12 cellular contexts compared by ENCODE assay signal in the genomic region with DNA sequence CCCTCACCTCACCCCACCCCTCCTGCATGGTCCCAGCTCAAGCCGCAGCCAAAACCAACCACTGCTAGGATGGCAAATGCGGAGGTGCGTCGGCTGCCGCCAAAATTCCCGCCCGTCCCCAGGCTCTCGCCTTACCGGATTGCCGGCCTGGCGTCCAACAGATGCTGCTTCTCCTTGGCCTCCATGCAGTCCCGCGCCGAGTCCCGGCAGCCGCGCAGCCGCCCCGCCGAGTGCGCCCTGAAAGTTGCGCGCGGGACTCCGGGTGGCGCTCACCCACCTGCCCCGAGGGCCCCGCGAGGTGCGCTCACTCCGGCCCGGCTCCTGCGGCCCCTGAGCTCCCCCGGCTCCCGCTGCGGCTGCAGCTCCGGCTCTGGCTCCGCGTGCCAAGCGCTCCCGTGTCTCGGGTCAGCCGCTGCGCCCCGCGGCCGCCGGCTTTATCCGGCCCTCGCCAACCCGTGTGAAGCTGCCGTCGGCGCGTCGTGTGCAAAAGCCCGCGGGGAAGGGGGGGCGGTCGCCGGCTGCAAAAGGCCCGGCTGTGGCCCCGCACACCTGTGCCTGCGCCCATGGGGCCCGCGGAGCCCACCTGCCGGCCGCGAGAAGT. TPM values are rescaled to one million over a fixed set of nuclear protein-coding genes. Genes with fewer than 3 reads are reported as not detected.
DNase-seq lines count a peak whose midpoint lies in the region; ATAC-seq, FAIRE-seq and TF ChIP-seq lines count a peak whose summit lies in the region.
"Had no signal": no experiment of that assay in that cellular context is flagged by ENCODE, and none has a peak within 500 bp of the region (broad histone marks: within the 10 kb centered on the region; RNA-seq: fewer than 3 reads in every experiment).

A gene with protein sequence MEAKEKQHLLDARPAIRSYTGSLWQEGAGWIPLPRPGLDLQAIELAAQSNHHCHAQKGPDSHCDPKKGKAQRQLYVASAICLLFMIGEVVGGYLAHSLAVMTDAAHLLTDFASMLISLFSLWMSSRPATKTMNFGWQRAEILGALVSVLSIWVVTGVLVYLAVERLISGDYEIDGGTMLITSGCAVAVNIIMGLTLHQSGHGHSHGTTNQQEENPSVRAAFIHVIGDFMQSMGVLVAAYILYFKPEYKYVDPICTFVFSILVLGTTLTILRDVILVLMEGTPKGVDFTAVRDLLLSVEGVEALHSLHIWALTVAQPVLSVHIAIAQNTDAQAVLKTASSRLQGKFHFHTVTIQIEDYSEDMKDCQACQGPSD (minus strand): TSS at position 407 of the 601 bp plus-strand sequence. CDS start 222 bp downstream, at position 185.

- no peaks in the 10 kb centered on the region for H3K36me3 ChIP-seq in Caco-2 (ENCODE audit: control insufficient read depth, insufficient read depth, low read length)
- H3K36me3 ChIP-seq in IMR-90 (ENCODE audit: control insufficient read depth, insufficient read depth, low read length) = no peaks in the 10 kb centered on the region
- H3K36me3 ChIP-seq in small intestine (ENCODE audit: control insufficient read depth in 2 of 2, insufficient read depth in 2 of 2, low read length in 2 of 2) = no peaks in the 10 kb centered on the region

- H4K20me1 ChIP-seq in IMR-90 (ENCODE audit: insufficient read depth, low read length) = no peaks in the 10 kb centered on the region

- H3K9me1 ChIP-seq in IMR-90 (ENCODE audit: insufficient read depth, low read length) = no peaks in the 10 kb centered on the region

- H3K14ac ChIP-seq in IMR-90 (replicated peaks; ENCODE audit: low read depth, low read length) = no peak within 1 kb of the TSS

- H3K4me2 ChIP-seq in IMR-90 (ENCODE audit: low read depth, low read length) = no peak within 1 kb of the TSS

- H3K27me3 ChIP-seq in Caco-2 (replicated peaks; ENCODE audit: control insufficient read depth, insufficient read depth, low read length) (no peaks in the 10 kb centered on the region), IMR-90 (ENCODE audit: control insufficient read depth, insufficient read depth, low read length) (peaks cover 85% of the 10 kb centered on the region), small intestine (ENCODE audit: control insufficient read depth in 2 of 2, insufficient read depth in 2 of 2, low read length in 2 of 2) (peaks cover 14 to 15% of the 10 kb centered on the region in 2 donors)

- peak within 1 kb of the TSS; percentile 41 for H3K4me3 ChIP-seq in Caco-2 (ENCODE audit: low read depth, low read length)
- no peak within 1 kb of the TSS for H3K4me3 ChIP-seq in IMR-90 (ENCODE audit: insufficient read depth, low read depth, low read length)
- peak within 1 kb of the TSS in 1 of 2 donors; percentile 35 for H3K4me3 ChIP-seq in small intestine (ENCODE audit: low read depth in 1 of 2, low read length in 2 of 2)

- in situ Hi-C loops in IMR-90 (cut with MboI; ENCODE audit: low sequenced_read_pairs) = no loop called here

- H3K4ac ChIP-seq in IMR-90 (ENCODE audit: low read depth, low read length) = no peak within 1 kb of the TSS

- peak; percentile 24; the same call in 1 of the 2 replicates for ATAC-seq in IMR-90 (ENCODE audit: low read depth)
- ATAC-seq: naive thymus-derived CD4-positive, alpha-beta T cell had no signal

- H3K27me3 Mint-ChIP-seq in Caco-2 (ENCODE audit: insufficient read depth, unreplicated experiment) (no peaks in the 10 kb centered on the region), endothelial cell (ENCODE audit: unreplicated experiment) (peaks cover 25% of the 10 kb centered on the region)

- FAIRE-seq in small intestine (lab: Jason Lieb, UNC) = no peak
- FAIRE-seq in RCC 7860 (lab: Jason Lieb, UNC) = no peak
- FAIRE-seq in H54 (lab: Jason Lieb, UNC) = no peak
- FAIRE-seq: GM19239 had no signal

- peak within 1 kb of the TSS; percentile 13 for H3K27ac Mint-ChIP-seq in Caco-2 (ENCODE audit: unreplicated experiment)
- no peak within 1 kb of the TSS for H3K27ac Mint-ChIP-seq in endothelial cell (ENCODE audit: unreplicated experiment)
- H3K27ac Mint-ChIP-seq: naive thymus-derived CD4-positive, alpha-beta T cell had no signal

- H3K9me3 ChIP-seq in Caco-2 (no peaks in the 10 kb centered on the region), IMR-90 (ENCODE audit: control insufficient read depth, insufficient read depth, low read length) (no peaks in the 10 kb centered on the region; the same call in 1 of the 2 replicates), small intestine (ENCODE audit: control insufficient read depth, low read depth) (no peaks in the 10 kb centered on the region)

- H2AK5ac ChIP-seq in IMR-90 (ENCODE audit: low read depth, low read length) = no peak within 1 kb of the TSS

- intact Hi-C loops in Caco-2 (cut with micrococcal nuclease; ENCODE audit: unreplicated experiment) = loop anchor here (1.0 kb wide), 1 partner anchor 32 kb away; no protein-coding TSS in a partner anchor
- intact Hi-C loops in IMR-90 (cut with micrococcal nuclease) = no loop called here

- DNase-seq in Caco-2 (peak; percentile 41 to 44), IMR-90 (no peak), endothelial cell (ENCODE audit: low spot score) (peak; percentile 28), mucosa of gallbladder (ENCODE audit: low spot score) (no peak), small intestine (no peak), RCC 7860 (ENCODE audit: low spot score) (no peak), HT-29 (ENCODE audit: low spot score) (no peak), H54 (ENCODE audit: insufficient read length, low spot score) (no peak)
- DNase-seq: naive thymus-derived CD4-positive, alpha-beta T cell; NCI-H1092 had no signal

- no peak for TF ChIP-seq RAD21 in IMR-90 (IDR thresholded peaks at IDR 0.05; ENCODE audit: low read length)

- CTCF ChIA-PET in Caco-2 (lab: Charles Lee) (interaction anchor here (1.0 to 1.8 kb wide), 5 partner anchors 9 to 189 kb away, joined by 3 to 15 read pairs (median 4); no protein-coding TSS in a partner anchor), IMR-90 (lab: Yijun Ruan, JAX) (interaction anchor here (1.0 kb wide), 1 partner anchor 10 kb away, joined by 4 read pairs; no protein-coding TSS in a partner anchor)

- TF ChIP-seq CTCF in Caco-2 (IDR thresholded peaks at IDR 0.05; ENCODE audit: insufficient read depth in 1 of 2, low read depth in 1 of 2, low read length in 1 of 2, severe bottlenecking in 1 of 2, unreplicated experiment in 1 of 2) (no peak), IMR-90 (conservative IDR thresholded peaks at IDR 0.05; ENCODE audit: low read depth, low read length) (no peak), endothelial cell (IDR thresholded peaks at IDR 0.05; ENCODE audit: unreplicated experiment) (no peak)

- H2BK20ac ChIP-seq in IMR-90 (ENCODE audit: low read depth, low read length) = no peak within 1 kb of the TSS

- H3K4me1 ChIP-seq in Caco-2 (peaks cover 29% of the 10 kb centered on the region), IMR-90 (ENCODE audit: control insufficient read depth, insufficient read depth, low read length) (no peaks in the 10 kb centered on the region), small intestine (ENCODE audit: control insufficient read depth in 2 of 2, insufficient read depth in 1 of 2, low read depth in 1 of 2, low read length in 1 of 2) (peaks cover 0 to 2% of the 10 kb centered on the region in 2 donors)

- H4K8ac ChIP-seq in IMR-90 (ENCODE audit: low read depth in 2 of 2, low read length in 2 of 2) = no peak within 1 kb of the TSS

- H3K27ac ChIP-seq in IMR-90 (ENCODE audit: insufficient read depth, low read length) (no peak within 1 kb of the TSS), small intestine (ENCODE audit: low read depth in 1 of 2, low read length in 1 of 2) (no peak within 1 kb of the TSS)

- peak within 1 kb of the TSS; percentile 71 for H3K4me3 Mint-ChIP-seq in Caco-2 (ENCODE audit: unreplicated experiment)
- H3K4me3 Mint-ChIP-seq in endothelial cell (ENCODE audit: unreplicated experiment) = peak within 1 kb of the TSS; percentile 8

- H2BK120ac ChIP-seq in IMR-90 (ENCODE audit: low read depth, low read length) = no peak within 1 kb of the TSS

- H3K4me1 Mint-ChIP-seq in Caco-2 (ENCODE audit: low read depth, unreplicated experiment) = peaks cover 11% of the 10 kb centered on the region
- peaks cover 8% of the 10 kb centered on the region for H3K4me1 Mint-ChIP-seq in endothelial cell (ENCODE audit: unreplicated experiment)

- 0% methylated on average over 39 of the region's 69 CpGs; no CpG with 5 or more reads in 1 of the 2 experiments for WGBS in IMR-90 (ENCODE audit: extremely low coverage in 2 of 2, insufficient read length in 1 of 2), 2 experiments
- WGBS in small intestine, 3 donors = 1 to 2% (median 2%) methylated on average over 43 to 69 of the region's 69 CpGs

- no peak within 1 kb of the TSS for H4K91ac ChIP-seq in IMR-90 (ENCODE audit: insufficient read depth, low read depth, low read length)

- no peak within 1 kb of the TSS for H2AK9ac ChIP-seq in IMR-90 (replicated peaks; ENCODE audit: low read depth, low read length, poor library complexity)

- no peak within 1 kb of the TSS for H3K9ac ChIP-seq in IMR-90 (ENCODE audit: low read depth, low read length)

- no peak within 1 kb of the TSS for H2BK5ac ChIP-seq in IMR-90 (ENCODE audit: low read depth, low read length, poor library complexity, severe bottlenecking)

- no peak within 1 kb of the TSS for H2AFZ ChIP-seq in IMR-90 (replicated peaks; ENCODE audit: low read length, poor library complexity)

- no TSS peak for BruUV-seq in Caco-2 (replicated peaks; lab: Mats Ljungman, UMichigan)
- no TSS peak for BruUV-seq in IMR-90 (replicated peaks; lab: Mats Ljungman, UMichigan)

- no peak within 1 kb of the TSS for H3K23ac ChIP-seq in IMR-90 (ENCODE audit: low read depth, low read length)

- H3K56ac ChIP-seq in IMR-90 (ENCODE audit: extremely low read depth, insufficient read depth, low read length) = no peak within 1 kb of the TSS

- H3K18ac ChIP-seq in IMR-90 (ENCODE audit: low read depth, low read length) = no peak within 1 kb of the TSS

- H4K5ac ChIP-seq in IMR-90 (ENCODE audit: low read depth, low read length) = no peak within 1 kb of the TSS

- dilution Hi-C loops in IMR-90 (cut with HindIII; ENCODE audit: low sequenced_read_pairs, unreplicated experiment) = no loop called here

- POLR2A ChIA-PET in Caco-2 (lab: Charles Lee) = interaction anchor here (0.6 kb wide), 2 partner anchors 54 to 168 kb away, joined by 3 to 4 read pairs; no protein-coding TSS in a partner anchor
- POLR2A ChIA-PET in IMR-90 (lab: Charles Lee; ENCODE audit: unreplicated experiment) = no interaction called here

- no peak within 1 kb of the TSS for H2BK15ac ChIP-seq in IMR-90 (ENCODE audit: low read depth, low read length)

- H3K79me1 ChIP-seq in IMR-90 (ENCODE audit: low read depth in 1 of 2, low read length in 2 of 2) = no peaks in the 10 kb centered on the region

- no peaks in the 10 kb centered on the region for H3K36me3 Mint-ChIP-seq in Caco-2 (ENCODE audit: insufficient read depth, unreplicated experiment)
- H3K36me3 Mint-ChIP-seq in endothelial cell (ENCODE audit: low read depth, unreplicated experiment) = no peaks in the 10 kb centered on the region

- TF ChIP-seq POLR2A in IMR-90 (IDR thresholded peaks at IDR 0.05; ENCODE audit: low read depth, low read length) (no peak), H54 (IDR thresholded peaks at IDR 0.05; ENCODE audit: low read depth, low read length) (no peak)

- H3K9me3 Mint-ChIP-seq in Caco-2 (ENCODE audit: unreplicated experiment) = no peaks in the 10 kb centered on the region
- no peaks in the 10 kb centered on the region for H3K9me3 Mint-ChIP-seq in endothelial cell (ENCODE audit: unreplicated experiment)
- H3K9me3 Mint-ChIP-seq: naive thymus-derived CD4-positive, alpha-beta T cell had no signal

RNA-seq across cellular contexts. Expression of the gene that starts here (rescaled TPM):
- total RNA-seq in Caco-2 (2022) = 1.1 and 3.0 TPM in 2 replicates
- total RNA-seq in IMR-90 (2012; rRNA removed) = not detected in 2 replicates
- polyA plus RNA-seq in IMR-90 (2012; rRNA removed) = not detected in 2 replicates
- not detected in 2 replicates for polyA plus RNA-seq in IMR-90 (2012; cell fraction: cytosol; rRNA removed)
- not detected in 2 replicates for polyA plus RNA-seq in IMR-90 (2012; cell fraction: nucleus; rRNA removed; ENCODE audit: low replicate concordance)
- total RNA-seq in endothelial cell (ENCODE audit: unreplicated experiment) = not detected
- 166 TPM for total RNA-seq in mucosa of gallbladder
- polyA plus RNA-seq in small intestine = under 1 TPM; 0.09 to 0.45 (median 0.27) TPM
- total RNA-seq in HT-29 (2014; rRNA removed; shearing (Covaris generic)) = 0.51 and 0.99 TPM in 2 replicates
- total RNA-seq: Daoy; naive thymus-derived CD4-positive, alpha-beta T cell had no signal
- polyA plus RNA-seq: naive thymus-derived CD4-positive, alpha-beta T cell had no signal

Comparison
In these comparisons a context has a peak if more than half of its experiments do, and no peak if none do; other contexts are left out.
1. RNA of the gene that starts here (total RNA-seq): 166 TPM in mucosa of gallbladder (single experiment); 1.1 to 3.0 TPM in Caco-2, 0.51 to 0.99 TPM in HT-29, not detected in IMR-90 and not detected in endothelial cell (single experiment); every median in the first group is over 10 times any median in the second.
2. Peak in ATAC-seq in IMR-90; RNA of the gene not detected or under 1 TPM.
3. Peak in DNase-seq in endothelial cell; RNA of the gene not detected or under 1 TPM.
4. DNase-seq: peak in Caco-2 (2 of 2); none in IMR-90 (single experiment), mucosa of gallbladder (single experiment), small intestine (single experiment), RCC 7860 (single experiment), HT-29 (single experiment) and H54 (single experiment).